ENCODE assay signal across 8 cellular contexts in the genomic region with DNA sequence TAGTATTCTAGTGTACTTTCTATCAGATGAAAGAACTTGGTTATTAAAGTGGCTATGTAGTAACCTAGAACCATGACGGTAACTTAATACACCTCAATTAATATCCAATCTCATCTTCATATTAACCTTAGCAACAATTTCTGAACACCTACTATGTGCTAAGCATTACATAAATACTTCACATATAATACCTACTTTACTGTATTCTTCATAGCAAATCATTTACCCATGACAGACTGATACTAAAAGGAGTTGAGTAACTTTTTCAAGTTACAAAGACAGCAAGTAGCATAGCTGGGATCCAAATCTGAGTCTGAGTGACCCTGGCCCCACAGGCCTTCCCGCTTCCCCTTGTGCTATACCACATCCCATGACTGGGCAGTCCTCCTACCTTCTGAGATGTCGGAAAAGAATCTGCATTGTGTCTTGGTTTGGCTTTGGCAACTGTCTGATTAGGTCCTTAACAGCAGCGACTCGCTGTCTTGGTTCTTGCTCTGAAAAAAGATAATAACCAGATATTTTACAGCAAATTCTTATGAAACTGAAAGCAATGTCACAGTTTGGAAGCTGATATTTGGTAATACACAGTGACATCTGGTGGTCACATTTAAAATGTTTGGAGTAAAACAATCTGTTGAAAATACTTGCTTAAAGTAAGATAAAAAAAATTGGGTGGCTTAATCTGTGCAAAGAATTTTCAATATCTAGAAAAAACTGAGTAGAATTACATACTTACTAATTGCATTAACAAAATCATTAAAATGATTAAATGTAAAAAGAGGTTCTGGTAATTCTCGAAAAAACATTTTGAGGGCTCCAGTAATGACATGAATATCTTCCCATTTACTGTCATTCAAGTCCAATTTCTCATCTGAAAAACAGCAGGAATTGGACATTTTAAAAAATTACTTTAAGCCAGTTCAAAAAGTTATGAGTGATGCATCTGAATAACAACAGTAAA.
A peak's percentile ranks its signal among the peaks of the same experiment; 100 is the strongest.
DNase-seq lines count a peak whose midpoint lies in the region; ATAC-seq, FAIRE-seq and TF ChIP-seq lines count a peak whose summit lies in the region.

No MANE protein-coding gene starts in this region.

- H3K36me3 ChIP-seq in mammary epithelial cell (ENCODE audit: insufficient read depth, low read length), result peaks cover 3% of the 10 kb centered on the region
- H3K36me3 ChIP-seq in kidney (ENCODE audit: control insufficient read depth in 1 of 2, insufficient read depth in 2 of 2, low read length in 2 of 2), result peaks cover 0 to 2% of the 10 kb centered on the region in 2 donors
- peaks cover 0 to 78% (median 13%) of the 10 kb centered on the region in 6 donors for H3K36me3 ChIP-seq in spleen

- H4K20me1 ChIP-seq in mammary epithelial cell (ENCODE audit: insufficient read depth, low read length), result no peaks in the 10 kb centered on the region

- H3K9ac ChIP-seq in mammary epithelial cell (ENCODE audit: insufficient read depth, low read length) (no peak overlapping the region), kidney (ENCODE audit: low read length in 2 of 2) (peak overlapping the region in 1 of 2 donors; percentile 28)

- 69% methylated on average over 6 of the region's 6 CpGs for WGBS in mammary epithelial cell (ENCODE audit: low coverage, missing lambda C conversion rate)
- WGBS in spleen, 5 donors, result 46 to 58% (median 52%) methylated on average over 6 of the region's 6 CpGs

- no peaks in the 10 kb centered on the region for H3K79me2 ChIP-seq in mammary epithelial cell (ENCODE audit: insufficient read depth, low read length)

- no peaks in the 10 kb centered on the region for H3K27me3 ChIP-seq in mammary epithelial cell (ENCODE audit: insufficient read depth, low read length)
- no peaks in the 10 kb centered on the region for H3K27me3 ChIP-seq in spleen (replicated peaks in 1 of 7)

- no peak overlapping the region for H3K27ac ChIP-seq in mammary epithelial cell (ENCODE audit: insufficient read depth, low read depth, low read length)
- H3K27ac ChIP-seq in kidney (ENCODE audit: low read depth in 2 of 2, low read length in 2 of 2), result peak overlapping the region in 1 of 2 donors; percentile 54
- peak overlapping the region in 7 of 8 donors; percentile 62 to 71 (median 65) for H3K27ac ChIP-seq in spleen

- H2AFZ ChIP-seq in mammary epithelial cell (ENCODE audit: low read depth, low read length), result no peak overlapping the region

- FAIRE-seq in RCC 7860 (lab: Jason Lieb, UNC), result peak; percentile 88
- peak; percentile 96 for FAIRE-seq in kidney (lab: Jason Lieb, UNC)

- in situ Hi-C loops in mammary epithelial cell (cut with MboI; ENCODE audit: low sequenced_read_pairs in 2 of 2), result loop anchor here (25.0 kb wide), 2 partner anchors 321 to 1071 kb away; no protein-coding TSS in a partner anchor

- H3K4me1 ChIP-seq in mammary epithelial cell (ENCODE audit: insufficient read depth, low read length) (no peaks in the 10 kb centered on the region), kidney (ENCODE audit: control insufficient read depth in 1 of 2, insufficient read depth in 1 of 2, low read depth in 1 of 2, low read length in 2 of 2) (no peaks in the 10 kb centered on the region), spleen (peaks cover 0 to 17% (median 8%) of the 10 kb centered on the region in 6 donors)

- no peak overlapping the region for H3K4me3 ChIP-seq in mammary epithelial cell (replicated peaks in 1 of 3; ENCODE audit: insufficient read depth in 1 of 3, low read depth in 2 of 3, low read length in 3 of 3)
- peak overlapping the region; percentile 5 to 45 for H3K4me3 ChIP-seq in kidney (ENCODE audit: low read length in 2 of 2)
- peak overlapping the region in 2 of 8 donors; percentile 14 to 43 for H3K4me3 ChIP-seq in spleen

- CTCF ChIA-PET in mammary epithelial cell (lab: Charles Lee; ENCODE audit: low non-redundant PET), result no interaction called here

- peak; percentile 39 for ATAC-seq in HG02798 (IDR thresholded peaks at IDR 0.05; ENCODE audit: poor library complexity, unreplicated experiment)
- no peak for ATAC-seq in GM21723 (IDR thresholded peaks at IDR 0.05; ENCODE audit: unreplicated experiment)

- TF ChIP-seq CTCF in mammary epithelial cell (conservative IDR thresholded peaks at IDR 0.05 in 1 of 2, IDR thresholded peaks at IDR 0.05 in 1 of 2; ENCODE audit: extremely low read depth in 1 of 2, insufficient read depth in 1 of 2, low read depth in 1 of 2, low read length in 2 of 2) (peak in 1 of 2 donors; percentile 40), kidney (IDR thresholded peaks at IDR 0.05; ENCODE audit: borderline replicate concordance, extremely low read depth, insufficient read depth) (peak; percentile 25), spleen (IDR thresholded peaks at IDR 0.05 in 8 of 11, conservative IDR thresholded peaks at IDR 0.05 in 3 of 11) (peak in 10 of 11 experiments; percentile 34 to 65 (median 58))

- DNase-seq in stimulated activated naive CD4-positive, alpha-beta T cell (lab: John Stamatoyannopoulos, UW), result peak in 4 of 6 experiments; percentile 2 to 58 (median 38)
- DNase-seq in stimulated activated naive CD4-positive, alpha-beta T cell treated with Interleukin-2 at 50 U/mL for 16 hours (lab: John Stamatoyannopoulos, UW), result no peak
- DNase-seq in RCC 7860 (ENCODE audit: low spot score) (peak; percentile 46), mammary epithelial cell (peak; percentile 18), kidney (no peak), spleen (no peak)

- intact Hi-C loops in mammary epithelial cell (cut with micrococcal nuclease) (loop anchor here (1.0 to 5.0 kb wide), 6 partner anchors 99 to 1056 kb away; a partner anchor contains a TSS), kidney (cut with DNase I) (no loop called here), spleen (cut with DNase I; ENCODE audit: low total_unique reads) (loop anchor here (10.0 kb wide), 2 partner anchors 1024 to 1054 kb away; no protein-coding TSS in a partner anchor)

- BruUV-seq in mammary epithelial cell (replicated peaks; lab: Mats Ljungman, UMichigan), result no TSS peak

- H3K9me3 ChIP-seq in mammary epithelial cell (replicated peaks; ENCODE audit: insufficient read depth, low read length) (no peaks in the 10 kb centered on the region), kidney (ENCODE audit: control insufficient read depth in 1 of 2, low read length in 2 of 2) (no peaks in the 10 kb centered on the region), spleen (no peaks in the 10 kb centered on the region)

- H3K4me2 ChIP-seq in mammary epithelial cell (ENCODE audit: insufficient read depth, low read depth, low read length), result no peak overlapping the region

- no peak for TF ChIP-seq POLR2A in spleen (IDR thresholded peaks at IDR 0.05)

- dilution Hi-C loops in mammary epithelial cell (cut with HindIII; ENCODE audit: low sequenced_read_pairs), result no loop called here

Comparison
In these comparisons a context has a peak if more than half of its experiments do, and no peak if none do; other contexts are left out.
1. DNase-seq: peak in stimulated activated naive CD4-positive, alpha-beta T cell (4 of 6), RCC 7860 (single experiment) and mammary epithelial cell (single experiment); none in stimulated activated naive CD4-positive, alpha-beta T cell treated with Interleukin-2 at 50 U/mL for 16 hours (single experiment), kidney (single experiment) and spleen (single experiment).
2. H3K4me3 ChIP-seq: peak in kidney (2 of 2); none in mammary epithelial cell (0 of 3).